In genomic region chr7:5419523-5420107, GRCh38 we compare ENCODE assay signal across 8 cellular contexts. TPM values are rescaled to one million over a fixed set of nuclear protein-coding genes. Genes with fewer than 3 reads are reported as not detected.
DNase-seq lines count a peak whose midpoint lies in the region; ATAC-seq and TF ChIP-seq lines count a peak whose summit lies in the region.

No MANE protein-coding gene starts in this region.

- intact Hi-C loops in CD4-positive, alpha-beta memory T cell (cut with micrococcal nuclease) = no loop called here

- H3K4me3 ChIP-seq in CD4-positive, alpha-beta memory T cell (ENCODE audit: low read length in 2 of 2) = peak overlapping the region in 1 of 2 donors; percentile 35
- H3K4me3 ChIP-seq in fibroblast of mammary gland (ENCODE audit: control insufficient read depth, low read depth, low read length) = peak overlapping the region; percentile 72
- H3K4me3 ChIP-seq in neutrophil (ENCODE audit: low read depth in 1 of 2, low read length in 1 of 2) = peak overlapping the region; percentile 93 to 97

- no peak for ATAC-seq in HG02852 (IDR thresholded peaks at IDR 0.05; ENCODE audit: unreplicated experiment)
- ATAC-seq in HG03571 (IDR thresholded peaks at IDR 0.05; ENCODE audit: unreplicated experiment) = no peak

- DNase-seq in CD4-positive, alpha-beta memory T cell = peak in 1 of 5 donors; percentile 12
- DNase-seq in RPMI8226 (peak; percentile 17), fibroblast of mammary gland (ENCODE audit: low read depth) (no peak), T-helper 9 cell (no peak), GM19238 (ENCODE audit: insufficient read length, low spot score) (no peak)

- H3K36me3 ChIP-seq in CD4-positive, alpha-beta memory T cell (ENCODE audit: insufficient read depth, low read length) = no peaks in the 10 kb centered on the region
- peaks cover 5% of the 10 kb centered on the region for H3K36me3 ChIP-seq in neutrophil

- peak overlapping the region in 1 of 7 donors; percentile 81 for H3K27ac Mint-ChIP-seq in CD4-positive, alpha-beta memory T cell

- H3K4me3 Mint-ChIP-seq in CD4-positive, alpha-beta memory T cell = peak overlapping the region; percentile 20 to 87 (median 75)

- peaks cover 0 to 5% (median 0%) of the 10 kb centered on the region in 8 donors for H3K9me3 Mint-ChIP-seq in CD4-positive, alpha-beta memory T cell

- H3K4me1 ChIP-seq in CD4-positive, alpha-beta memory T cell (ENCODE audit: insufficient read depth, low read length) = peaks cover 54% of the 10 kb centered on the region
- peaks cover 27 to 34% of the 10 kb centered on the region in 2 experiments for H3K4me1 ChIP-seq in neutrophil (ENCODE audit: control insufficient read depth in 1 of 2, insufficient read depth in 1 of 2, low read depth in 1 of 2, low read length in 1 of 2)

- H3K9me3 ChIP-seq in CD4-positive, alpha-beta memory T cell (ENCODE audit: control insufficient read depth in 1 of 2, low read length in 2 of 2) = no peaks in the 10 kb centered on the region
- no peaks in the 10 kb centered on the region for H3K9me3 ChIP-seq in neutrophil

- H3K27me3 ChIP-seq in CD4-positive, alpha-beta memory T cell (ENCODE audit: insufficient read depth, low read length) = peaks cover 43% of the 10 kb centered on the region
- no peaks in the 10 kb centered on the region for H3K27me3 ChIP-seq in neutrophil

- peaks cover 10 to 46% (median 20%) of the 10 kb centered on the region in 4 donors for H3K4me1 Mint-ChIP-seq in CD4-positive, alpha-beta memory T cell

- peaks cover 0 to 1% of the 10 kb centered on the region in 2 donors for H3K36me3 Mint-ChIP-seq in CD4-positive, alpha-beta memory T cell

- TF ChIP-seq CTCF in fibroblast of mammary gland (conservative IDR thresholded peaks at IDR 0.05; ENCODE audit: control insufficient read depth, insufficient read depth, low read depth, low read length) (no peak), neutrophil (IDR thresholded peaks at IDR 0.05) (no peak)

- POLR2A ChIA-PET in CD4-positive, alpha-beta memory T cell (lab: Charles Lee; ENCODE audit: partially characterized antibody) = no interaction called here

- H3K27ac ChIP-seq in CD4-positive, alpha-beta memory T cell (ENCODE audit: low read depth, low read length) = no peak overlapping the region
- peak overlapping the region; percentile 96 for H3K27ac ChIP-seq in neutrophil

- CTCF ChIA-PET in CD4-positive, alpha-beta memory T cell (lab: Charles Lee; ENCODE audit: partially characterized antibody) = no interaction called here

- peaks cover 28 to 38% of the 10 kb centered on the region in 2 donors for H3K27me3 Mint-ChIP-seq in CD4-positive, alpha-beta memory T cell

RNA-seq across cellular contexts. Expression of gene TNRC18, which starts 4.0 kb away (rescaled TPM):
- total RNA-seq in CD4-positive, alpha-beta memory T cell = 10 to 100 TPM; 47.3 to 48.9 TPM
- polyA plus RNA-seq in CD4-positive, alpha-beta memory T cell = 1 to 10 TPM in 1 of 2 donors, under 1 TPM in 1; 0.11 to 1.7 TPM
